22 cellular contexts compared by ENCODE assay signal in genomic region chr12:65647074-65647473, GRCh38.
"Had no signal": no experiment of that assay in that cellular context is flagged by ENCODE, and none has a peak within 500 bp of the region (broad histone marks: within the 10 kb centered on the region; RNA-seq: fewer than 3 reads in every experiment).

No MANE protein-coding gene starts in this region.

- H3K27ac Mint-ChIP-seq: activated CD8-positive, alpha-beta memory T cell treated with anti-CD3 and anti-CD28 coated beads, Interleukin-2, amount 10 ng/mL, durations not matched to agents 7 days and 5 days; activated naive CD4-positive, alpha-beta T cell treated with anti-CD3 and anti-CD28 coated beads, Interleukin-2, amount 50 U/mL, for 72 hours; activated naive CD8-positive, alpha-beta T cell treated with anti-CD3 and anti-CD28 coated beads, Interleukin-2, amount 50 U/mL, for 24 hours; T-helper 2 cell treated with Interferon-gamma antibody and Interleukin-4, amounts not matched to agents 5 μg/mL and 100 μg/mL, for 36 hours had no signal

- ATAC-seq: activated CD4-positive, CD25-positive, alpha-beta regulatory T cell treated with anti-CD3 and anti-CD28 coated beads, Interleukin-2, amount 50 U/mL, for 24 hours; activated CD8-positive, alpha-beta memory T cell treated with anti-CD3 and anti-CD28 coated beads, Interleukin-2, amount 10 ng/mL, durations not matched to agents 7 days and 5 days; activated naive CD4-positive, alpha-beta T cell treated with anti-CD3 and anti-CD28 coated beads, Interleukin-2, amount 50 U/mL, for 72 hours; activated naive CD8-positive, alpha-beta T cell treated with anti-CD3 and anti-CD28 coated beads, Interleukin-2, amount 50 U/mL, for 24 hours; activated T-cell treated with anti-CD3 and anti-CD28 coated beads, Interleukin-2, amount 50 U/mL, for 4 hours; body of pancreas had no signal

- H3K36me3 Mint-ChIP-seq: activated CD8-positive, alpha-beta memory T cell treated with anti-CD3 and anti-CD28 coated beads, Interleukin-2, amount 10 ng/mL, durations not matched to agents 7 days and 5 days had no signal

- H3K36me3 ChIP-seq: ascending aorta, SJCRH30 had no signal

- H3K4me1 Mint-ChIP-seq: activated CD8-positive, alpha-beta memory T cell treated with anti-CD3 and anti-CD28 coated beads, Interleukin-2, amount 10 ng/mL, durations not matched to agents 7 days and 5 days had no signal

- H3K4me2 ChIP-seq: SK-N-SH had no signal

- H3K9me3 Mint-ChIP-seq: activated T-cell treated with anti-CD3 and anti-CD28 coated beads, Interleukin-2, amount 50 U/mL, for 4 hours; T-helper 2 cell treated with Interferon-gamma antibody and Interleukin-4, amounts not matched to agents 5 μg/mL and 100 μg/mL, for 36 hours had no signal

- H3K9me3 ChIP-seq: ascending aorta, body of pancreas, SK-N-SH had no signal

- H3K4me3 ChIP-seq: ascending aorta, body of pancreas, SJCRH30 had no signal

- H3K27me3 Mint-ChIP-seq: activated CD8-positive, alpha-beta memory T cell treated with anti-CD3 and anti-CD28 coated beads, Interleukin-2, amount 10 ng/mL, durations not matched to agents 7 days and 5 days had no signal

- H3K4me3 Mint-ChIP-seq: activated CD8-positive, alpha-beta memory T cell treated with anti-CD3 and anti-CD28 coated beads, Interleukin-2, amount 10 ng/mL, durations not matched to agents 7 days and 5 days; activated naive CD8-positive, alpha-beta T cell treated with anti-CD3 and anti-CD28 coated beads, Interleukin-2, amount 50 U/mL, for 24 hours; activated T-cell treated with anti-CD3 and anti-CD28 coated beads, Interleukin-2, amount 50 U/mL, for 4 hours; T-helper 2 cell treated with Interferon-gamma antibody and Interleukin-4, amounts not matched to agents 5 μg/mL and 100 μg/mL, for 36 hours had no signal

- DNase-seq: activated CD4-positive, alpha-beta T cell treated with anti-CD3 and anti-CD28 coated beads for 48 hours; activated CD4-positive, alpha-beta T cell treated with anti-CD3 and anti-CD28 coated beads, Interleukin-2, amount 50 U/mL, for 4 hours; activated CD8-positive, alpha-beta memory T cell treated with anti-CD3 and anti-CD28 coated beads, Interleukin-2, amount 10 ng/mL, durations not matched to agents 7 days and 5 days; activated effector memory CD4-positive, alpha-beta T cell treated with anti-CD3 and anti-CD28 coated beads, Interleukin-2, amount 50 U/mL, for 16 hours; activated naive CD4-positive, alpha-beta T cell treated with Interleukin-2 at 50 U/mL for 16 hours; activated naive CD8-positive, alpha-beta T cell treated with anti-CD3 and anti-CD28 coated beads, Interleukin-2, amount 50 U/mL, for 24 hours; activated T-cell treated with anti-CD3 and anti-CD28 coated beads, Interleukin-2, amount 50 U/mL, for 4 hours; amniotic stem cell; body of pancreas; central memory CD4-positive, alpha-beta T cell; NCI-H1092; NCI-H1417; NCI-H2029; NCI-H510A treated with DMSO at 0.1 percent for 48 hours; NCI-H69; Right ventricle myocardium superior; SJCRH30; SK-N-SH had no signal

- H3K27me3 ChIP-seq: ascending aorta, body of pancreas, SJCRH30 had no signal

- H3K4me1 ChIP-seq: body of pancreas, SJCRH30 had no signal

- H3K27ac ChIP-seq: ascending aorta, body of pancreas, SJCRH30 had no signal
